16 cellular contexts compared by ENCODE assay signal in genomic region chr2:71292159-71292558, GRCh38. TPM values are rescaled to one million over a fixed set of nuclear protein-coding genes. Genes with fewer than 3 reads are reported as not detected.
DNase-seq lines count a peak whose midpoint lies in the region; ATAC-seq and TF ChIP-seq lines count a peak whose summit lies in the region.
"Had no signal": no experiment of that assay in that cellular context is flagged by ENCODE, and none has a peak within 500 bp of the region (broad histone marks: within the 10 kb centered on the region; RNA-seq: fewer than 3 reads in every experiment).

No MANE protein-coding gene starts in this region.

- H3K79me2 ChIP-seq in osteoblast (ENCODE audit: insufficient read depth, low read length) (no peaks in the 10 kb centered on the region), mammary epithelial cell (ENCODE audit: insufficient read depth, low read length) (peaks cover 10% of the 10 kb centered on the region)

- H3K9me3 ChIP-seq in right atrium auricular region = no peaks in the 10 kb centered on the region
- no peaks in the 10 kb centered on the region for H3K9me3 ChIP-seq in osteoblast (ENCODE audit: low read depth, low read length)
- H3K9me3 ChIP-seq in ascending aorta = no peaks in the 10 kb centered on the region
- no peaks in the 10 kb centered on the region for H3K9me3 ChIP-seq in mucosa of descending colon
- H3K9me3 ChIP-seq in mammary epithelial cell (replicated peaks; ENCODE audit: insufficient read depth, low read length) = no peaks in the 10 kb centered on the region
- H3K9me3 ChIP-seq: A549, Caco-2 had no signal

- no TSS peak for BruUV-seq in mammary epithelial cell (replicated peaks; lab: Mats Ljungman, UMichigan)

- H3K27me3 ChIP-seq in right atrium auricular region = no peaks in the 10 kb centered on the region
- no peaks in the 10 kb centered on the region for H3K27me3 ChIP-seq in osteoblast (ENCODE audit: insufficient read depth, low read length)
- no peaks in the 10 kb centered on the region for H3K27me3 ChIP-seq in ascending aorta
- no peaks in the 10 kb centered on the region for H3K27me3 ChIP-seq in mammary epithelial cell (ENCODE audit: insufficient read depth, low read length)

- H3K4me3 ChIP-seq in right atrium auricular region (no peak overlapping the region), osteoblast (ENCODE audit: insufficient read depth, low read length) (no peak overlapping the region), ascending aorta (no peak overlapping the region), mucosa of descending colon (no peak overlapping the region), mammary epithelial cell (replicated peaks in 1 of 3; ENCODE audit: insufficient read depth in 1 of 3, low read depth in 2 of 3, low read length in 3 of 3) (no peak overlapping the region)
- H3K4me3 ChIP-seq: A549, GM23248 had no signal

- dilution Hi-C loops in mammary epithelial cell (cut with HindIII; ENCODE audit: low sequenced_read_pairs) = no loop called here

- DNase-seq in left ventricle myocardium superior = no peak
- no peak for DNase-seq in right atrium auricular region (ENCODE audit: low spot score)
- no peak for DNase-seq in osteoblast (ENCODE audit: insufficient read length, low spot score, missing footprints)
- no peak for DNase-seq in ascending aorta (ENCODE audit: low spot score in 2 of 2)
- DNase-seq in mucosa of descending colon = no peak
- no peak for DNase-seq in mammary epithelial cell
- DNase-seq: AML-193; Caco-2; CD4-positive, alpha-beta T cell; HCEC 1CT had no signal

- peak overlapping the region; percentile 54 for H2AFZ ChIP-seq in osteoblast (ENCODE audit: low read length)
- no peak overlapping the region for H2AFZ ChIP-seq in mammary epithelial cell (ENCODE audit: low read depth, low read length)
- H2AFZ ChIP-seq: GM23248 had no signal

- no peak for TF ChIP-seq CTCF in right atrium auricular region (IDR thresholded peaks at IDR 0.05)
- TF ChIP-seq CTCF in osteoblast (IDR thresholded peaks at IDR 0.05; ENCODE audit: extremely low read depth, low read depth, low read length) = no peak
- no peak for TF ChIP-seq CTCF in ascending aorta (IDR thresholded peaks at IDR 0.05)
- no peak for TF ChIP-seq CTCF in mucosa of descending colon (IDR thresholded peaks at IDR 0.05)
- TF ChIP-seq CTCF in mammary epithelial cell (conservative IDR thresholded peaks at IDR 0.05 in 1 of 2, IDR thresholded peaks at IDR 0.05 in 1 of 2; ENCODE audit: extremely low read depth in 1 of 2, insufficient read depth in 1 of 2, low read depth in 1 of 2, low read length in 2 of 2) = no peak

- H4K20me1 ChIP-seq in osteoblast (ENCODE audit: insufficient read depth, low read length) (no peaks in the 10 kb centered on the region), mammary epithelial cell (ENCODE audit: insufficient read depth, low read length) (no peaks in the 10 kb centered on the region)

- CTCF ChIA-PET in mammary epithelial cell (lab: Charles Lee; ENCODE audit: low non-redundant PET) = no interaction called here

- H3K27ac ChIP-seq in right atrium auricular region = no peak overlapping the region
- H3K27ac ChIP-seq in osteoblast (ENCODE audit: low read depth, low read length) = no peak overlapping the region
- H3K27ac ChIP-seq in temporal lobe (ENCODE audit: low read depth, low read length) = peak overlapping the region; percentile 91
- H3K27ac ChIP-seq in ascending aorta = no peak overlapping the region
- no peak overlapping the region for H3K27ac ChIP-seq in mammary epithelial cell (ENCODE audit: insufficient read depth, low read depth, low read length)
- H3K27ac ChIP-seq: 22Rv1, A549, C4-2B, GM23248 had no signal

- in situ Hi-C loops in mammary epithelial cell (cut with MboI; ENCODE audit: low sequenced_read_pairs in 2 of 2) = no loop called here

- peak; percentile 52 for ATAC-seq in left ventricle myocardium superior
- no peak for ATAC-seq in mucosa of descending colon
- ATAC-seq: HepG2 had no signal

- no peaks in the 10 kb centered on the region for H3K4me1 ChIP-seq in right atrium auricular region
- H3K4me1 ChIP-seq in osteoblast (ENCODE audit: insufficient read depth, low read length) = peaks cover 3% of the 10 kb centered on the region
- no peaks in the 10 kb centered on the region for H3K4me1 ChIP-seq in ascending aorta
- no peaks in the 10 kb centered on the region for H3K4me1 ChIP-seq in mucosa of descending colon (ENCODE audit: low read depth)
- H3K4me1 ChIP-seq in mammary epithelial cell (ENCODE audit: insufficient read depth, low read length) = no peaks in the 10 kb centered on the region
- H3K4me1 ChIP-seq: A549, Caco-2 had no signal

- no peak overlapping the region for H3K9ac ChIP-seq in mammary epithelial cell (ENCODE audit: insufficient read depth, low read length)
- H3K9ac ChIP-seq: GM23248 had no signal

- H3K36me3 ChIP-seq in right atrium auricular region = no peaks in the 10 kb centered on the region
- no peaks in the 10 kb centered on the region for H3K36me3 ChIP-seq in osteoblast (ENCODE audit: insufficient read depth, low read length)
- H3K36me3 ChIP-seq in ascending aorta = no peaks in the 10 kb centered on the region
- no peaks in the 10 kb centered on the region for H3K36me3 ChIP-seq in mucosa of descending colon (ENCODE audit: low read depth)
- H3K36me3 ChIP-seq in mammary epithelial cell (ENCODE audit: insufficient read depth, low read length) = no peaks in the 10 kb centered on the region

- intact Hi-C loops in left ventricle myocardium superior (cut with micrococcal nuclease) (loop anchor here (10.0 kb wide), 1 partner anchor 213 kb away; no protein-coding TSS in a partner anchor), ascending aorta (cut with DNase I) (no loop called here), mucosa of descending colon (cut with DNase I, micrococcal nuclease) (no loop called here), mammary epithelial cell (cut with micrococcal nuclease) (no loop called here)

- 91% methylated on average over 1 of the region's 1 CpG for WGBS in mammary epithelial cell (ENCODE audit: low coverage, missing lambda C conversion rate)

- H3K4me2 ChIP-seq in osteoblast (ENCODE audit: insufficient read depth, low read length) (no peak overlapping the region), mammary epithelial cell (ENCODE audit: insufficient read depth, low read depth, low read length) (no peak overlapping the region)
- H3K4me2 ChIP-seq: A549 had no signal

RNA-seq across cellular contexts. Expression of gene ZNF638, which starts 39.4 kb away (rescaled TPM):
- total RNA-seq in left ventricle myocardium superior (96.2 TPM), right atrium auricular region (10 to 100 TPM; 73.9 to 77.9 TPM), osteoblast (148 and 152 TPM in 2 replicates), temporal lobe (233 TPM), ascending aorta (56.0 TPM), mucosa of descending colon (100 to 1,000 TPM in 1 of 3 donors, 10 to 100 TPM in 2; 87.4 to 118 (median 95.0) TPM), mammary epithelial cell (100 to 1,000 TPM in 1 of 2 donors, 10 to 100 TPM in 1; 80.0 to 118 TPM)
- polyA plus RNA-seq in mammary epithelial cell = 43.2 TPM
- polyA minus RNA-seq in mammary epithelial cell = 51.3 TPM
